1 cellular context compared by ENCODE assay signal in genomic region chr2:108612153-108612513, GRCh38.
TF ChIP-seq lines count a peak whose summit lies in the region.

No MANE protein-coding gene starts in this region.

TF ChIP-seq in GM12878, 131 proteins besides CTCF, POLR2A, EP300 and RAD21 (continued from another document and continues in another):
- no peak; the same call in 1 of the 2 replicates for TF ChIP-seq SIN3A (IDR thresholded peaks at IDR 0.05; ENCODE audit: low read depth, low read length)
- no peak for TF ChIP-seq SMAD5 (IDR thresholded peaks at IDR 0.05; ENCODE audit: low read depth)
- TF ChIP-seq TCF3 (IDR thresholded peaks at IDR 0.05; ENCODE audit: borderline replicate concordance, insufficient read depth, low read depth, low read length): peak; percentile 88
- no peak; the same call in 1 of the 2 replicates for TF ChIP-seq NBN (IDR thresholded peaks at IDR 0.05)
- TF ChIP-seq RCOR1 (conservative IDR thresholded peaks at IDR 0.05; ENCODE audit: low read depth, low read length): peak; percentile 71; the same call in 1 of the 2 replicates
- TF ChIP-seq KDM1A (IDR thresholded peaks at IDR 0.05; ENCODE audit: borderline replicate concordance): no peak
- TF ChIP-seq CHD2 (IDR thresholded peaks at IDR 0.05; ENCODE audit: borderline replicate concordance, low read depth, low read length): peak; percentile 86
- no peak for TF ChIP-seq POLR2AphosphoS2 (IDR thresholded peaks at IDR 0.05; ENCODE audit: low read depth, low read length)
- TF ChIP-seq REST (IDR thresholded peaks at IDR 0.05; ENCODE audit: low read depth, low read length): peak; percentile 42; the same call in 1 of the 2 replicates
- TF ChIP-seq E4F1 (IDR thresholded peaks at IDR 0.05; ENCODE audit: borderline replicate concordance, partially characterized antibody): no peak
- peak; percentile 44 for TF ChIP-seq PBX3 (IDR thresholded peaks at IDR 0.05; ENCODE audit: insufficient replicate concordance, low read depth, low read length)
- no peak for TF ChIP-seq SREBF2 (IDR thresholded peaks at IDR 0.05; ENCODE audit: low read length)
- TF ChIP-seq MXI1 (IDR thresholded peaks at IDR 0.05; ENCODE audit: low read depth, low read length): peak; percentile 63
- no peak for TF ChIP-seq ZNF592 (IDR thresholded peaks at IDR 0.05)
- TF ChIP-seq RELA (IDR thresholded peaks at IDR 0.05; ENCODE audit: borderline replicate concordance, partially characterized antibody): no peak
- TF ChIP-seq EZH2 (IDR thresholded peaks at IDR 0.05; ENCODE audit: borderline replicate concordance, control insufficient read depth, low read depth, low read length): no peak
- TF ChIP-seq ATF7 (IDR thresholded peaks at IDR 0.05; ENCODE audit: low read depth): peak; percentile 90
- peak; percentile 85 to 86 for TF ChIP-seq IKZF2 (IDR thresholded peaks at IDR 0.05)
- TF ChIP-seq CUX1 (IDR thresholded peaks at IDR 0.05; ENCODE audit: insufficient replicate concordance, low read depth, low read length): no peak
- peak; percentile 80 to 83 for TF ChIP-seq BHLHE40 (IDR thresholded peaks at IDR 0.05; ENCODE audit: borderline replicate concordance in 1 of 2, low read depth in 2 of 2, low read length in 1 of 2)
- no peak for TF ChIP-seq MLLT1 (IDR thresholded peaks at IDR 0.05)
- TF ChIP-seq RAD51 (IDR thresholded peaks at IDR 0.05): no peak
- TF ChIP-seq CBX3 (IDR thresholded peaks at IDR 0.05; ENCODE audit: borderline replicate concordance, low read depth): no peak
- peak; percentile 95 for TF ChIP-seq POU2F2 (IDR thresholded peaks at IDR 0.05; ENCODE audit: borderline replicate concordance, low read depth, low read length)
- TF ChIP-seq YY1 (IDR thresholded peaks at IDR 0.05; ENCODE audit: low read depth, low read length): no peak
- TF ChIP-seq PAX5 (IDR thresholded peaks at IDR 0.05; ENCODE audit: borderline replicate concordance, low read depth, low read length): peak; percentile 99
- 0 out of 2 replicates have a peak, but pooled peaks have one; percentile 20 for TF ChIP-seq TAF1 (IDR thresholded peaks at IDR 0.05; ENCODE audit: borderline replicate concordance, low read depth, low read length)
- TF ChIP-seq FOXM1 (IDR thresholded peaks at IDR 0.05; ENCODE audit: low read depth, low read length): peak; percentile 91; the same call in 1 of the 2 replicates
- TF ChIP-seq GATAD2B (conservative IDR thresholded peaks at IDR 0.05; ENCODE audit: low read depth): no peak
- no peak for TF ChIP-seq ASH2L (IDR thresholded peaks at IDR 0.05; ENCODE audit: borderline replicate concordance, low read depth)
- no peak for TF ChIP-seq PRDM15 (CRISPR knock-in tag; IDR thresholded peaks at IDR 0.05)
- peak in 1 of 2 experiments; percentile 62; a peak in 1 of 4 replicates for TF ChIP-seq ETV6 (conservative IDR thresholded peaks at IDR 0.05 in 1 of 2, IDR thresholded peaks at IDR 0.05 in 1 of 2; ENCODE audit: borderline replicate concordance in 1 of 2, low read depth in 1 of 2)
- 0 out of 2 replicates have a peak, but pooled peaks have one; percentile 53 for TF ChIP-seq STAT3 (IDR thresholded peaks at IDR 0.05; ENCODE audit: low read depth, low read length)
- TF ChIP-seq MAX (IDR thresholded peaks at IDR 0.05; ENCODE audit: low read depth, low read length): no peak
